Comparison of ENCODE assay signal across 8 cellular contexts in genomic region chr13:95300625-95301134, GRCh38. TPM values are rescaled to one million over a fixed set of nuclear protein-coding genes. Genes with fewer than 3 reads are reported as not detected.
DNase-seq lines count a peak whose midpoint lies in the region; ATAC-seq and TF ChIP-seq lines count a peak whose summit lies in the region.

No MANE protein-coding gene starts in this region.

- TF ChIP-seq CTCF in GM13977 (IDR thresholded peaks at IDR 0.05; ENCODE audit: extremely low read depth, insufficient read depth, missing control alignments) (peak; percentile 43), Loucy (conservative IDR thresholded peaks at IDR 0.05; ENCODE audit: low read length) (peak; percentile 19; the same call in 1 of the 2 replicates), WTC11 (IDR thresholded peaks at IDR 0.05) (no peak), chondrocyte (IDR thresholded peaks at IDR 0.05) (peak; percentile 59)

- H3K9me2 ChIP-seq in Loucy (replicated peaks; ENCODE audit: low read depth, low read length): no peaks in the 10 kb centered on the region

- peaks cover 11% of the 10 kb centered on the region for H3K4me1 Mint-ChIP-seq in WTC11
- H3K4me1 Mint-ChIP-seq in chondrocyte (ENCODE audit: low read depth): peaks cover 34% of the 10 kb centered on the region

- H3K36me3 Mint-ChIP-seq in WTC11 (no peaks in the 10 kb centered on the region), chondrocyte (ENCODE audit: low read depth) (no peaks in the 10 kb centered on the region)

- H3K27ac Mint-ChIP-seq in WTC11: no peak overlapping the region
- H3K27ac Mint-ChIP-seq in chondrocyte (ENCODE audit: unreplicated experiment): peak overlapping the region; percentile 87

- H4K20me1 ChIP-seq in Loucy (ENCODE audit: insufficient read depth, low read length, poor library complexity, severe bottlenecking): no peaks in the 10 kb centered on the region

- H3F3A ChIP-seq in Loucy (ENCODE audit: low read depth): no peaks in the 10 kb centered on the region

- no peaks in the 10 kb centered on the region for H3K36me3 ChIP-seq in Loucy (ENCODE audit: insufficient read depth, low read length)

- no peaks in the 10 kb centered on the region for H3K27me3 ChIP-seq in Loucy (ENCODE audit: insufficient read depth, low read length, poor library complexity, severe bottlenecking)

- peaks cover 12% of the 10 kb centered on the region; the same call in 1 of the 2 replicates for H3K79me2 ChIP-seq in Loucy (ENCODE audit: insufficient read depth, low read length)

- peaks cover 41% of the 10 kb centered on the region for H3K27me3 Mint-ChIP-seq in WTC11 (ENCODE audit: low read depth)
- no peaks in the 10 kb centered on the region for H3K27me3 Mint-ChIP-seq in chondrocyte (ENCODE audit: low read depth)

- H3K9me3 ChIP-seq in Loucy (ENCODE audit: insufficient read depth, low read depth, low read length): no peaks in the 10 kb centered on the region

- in situ Hi-C loops in GM13977 (cut with MboI; ENCODE audit: low pct_unique_long_range_greater_than_20kb, low sequenced_read_pairs, unreplicated experiment): no loop called here

- H3K4me1 ChIP-seq in Loucy (ENCODE audit: insufficient read depth, low read length, poor library complexity, severe bottlenecking): peaks cover 17% of the 10 kb centered on the region

- H3K9ac ChIP-seq in Loucy (ENCODE audit: low read depth, low read length, poor library complexity, severe bottlenecking): peak overlapping the region; percentile 91

- H2AFZ ChIP-seq in Loucy (ENCODE audit: low read length): peak overlapping the region; percentile 99

- H3K9me3 Mint-ChIP-seq in WTC11 (no peaks in the 10 kb centered on the region), chondrocyte (ENCODE audit: low read depth) (no peaks in the 10 kb centered on the region)

- H3K4me2 ChIP-seq in Loucy (ENCODE audit: low read depth, low read length, poor library complexity, severe bottlenecking): peak overlapping the region; percentile 71

- DNase-seq in GM13977 (ENCODE audit: low spot score) (peak; percentile 83), HCEC 1CT (peak; percentile 73), WTC11 (ENCODE audit: low spot score) (peak; percentile 50), chondrocyte (ENCODE audit: low spot score) (no peak), left lobe of liver (ENCODE audit: low spot score) (no peak), NCI-H446 treated with DMSO at 0.1 percent for 48 hours (lab: John Stamatoyannopoulos, UW) (no peak)
- peak; percentile 53 to 66 for DNase-seq in stimulated activated CD4-positive, alpha-beta T cell treated with anti-CD3 and anti-CD28 coated beads, Interleukin-4, amount 100 ng/mL, for 4 hours

- H3K4me3 Mint-ChIP-seq in WTC11 (peak overlapping the region; percentile 80), chondrocyte (ENCODE audit: unreplicated experiment) (peak overlapping the region; percentile 89)

- POLR2A ChIA-PET in WTC11 (lab: Charles Lee): no interaction called here

- CTCF ChIA-PET in WTC11 (lab: Charles Lee): interaction anchor here (1.5 to 4.0 kb wide), 5 partner anchors 26 to 111 kb away, joined by 5 to 38 read pairs (median 8); no protein-coding TSS in a partner anchor

- peak overlapping the region; percentile 95 for H3K4me3 ChIP-seq in Loucy (ENCODE audit: low read length, poor library complexity, severe bottlenecking)

- ATAC-seq in WTC11 (peak; percentile 36), left lobe of liver (peak; percentile 6)

TF ChIP-seq in WTC11, 78 proteins besides CTCF, POLR2A, EP300 and RAD21:
- TF ChIP-seq ELF4 (CRISPR knock-in tag; IDR thresholded peaks at IDR 0.05; ENCODE audit: low read depth): no peak
- no peak for TF ChIP-seq JUN (CRISPR knock-in tag; IDR thresholded peaks at IDR 0.05)
- no peak for TF ChIP-seq ZNF232 (CRISPR knock-in tag; IDR thresholded peaks at IDR 0.05)
- no peak for TF ChIP-seq RORB (CRISPR knock-in tag; IDR thresholded peaks at IDR 0.05)

RNA-seq across cellular contexts. Expression of gene ABCC4, which starts 0.6 kb away (rescaled TPM):
- total RNA-seq in WTC11 (2021) (7.2 to 7.8 TPM (median 7.2 TPM) in 3 replicates), chondrocyte (7.2 to 11.2 TPM (median 10.6 TPM) in 3 replicates), left lobe of liver (1.7 TPM)

Comparison
In these comparisons a context has a peak if more than half of its experiments do, and no peak if none do; other contexts are left out.
1. DNase-seq: peak in GM13977 (single experiment), HCEC 1CT (single experiment), WTC11 (single experiment) and stimulated activated CD4-positive, alpha-beta T cell treated with anti-CD3 and anti-CD28 coated beads, Interleukin-4, amount 100 ng/mL, for 4 hours (2 of 2); none in chondrocyte (single experiment), left lobe of liver (single experiment) and NCI-H446 treated with DMSO at 0.1 percent for 48 hours (single experiment).